Comparison of ENCODE assay signal across 8 cellular contexts in genomic region chr3:10319804-10320203, GRCh38. TPM values are rescaled to one million over a fixed set of nuclear protein-coding genes. Genes with fewer than 3 reads are reported as not detected.
DNase-seq lines count a peak whose midpoint lies in the region; ATAC-seq, FAIRE-seq and TF ChIP-seq lines count a peak whose summit lies in the region.

No MANE protein-coding gene starts in this region.

- H3K4me1 Mint-ChIP-seq in IgD-negative memory B cell (peaks cover 11 to 18% (median 16%) of the 10 kb centered on the region in 3 donors), chondrocyte (ENCODE audit: low read depth) (peaks cover 22% of the 10 kb centered on the region)

- H3K9ac ChIP-seq in muscle layer of colon (ENCODE audit: low read length), result peak overlapping the region; percentile 92

- peak overlapping the region; percentile 96 for H3K4me2 ChIP-seq in A549

- peaks cover 5% of the 10 kb centered on the region; the same call in 2 of the 3 replicates for H3K4me1 ChIP-seq in A549
- peaks cover 17% of the 10 kb centered on the region for H3K4me1 ChIP-seq in muscle layer of colon (ENCODE audit: insufficient read depth, low read length)

- TF ChIP-seq CTCF in A549 (IDR thresholded peaks at IDR 0.05) (no peak), chondrocyte (IDR thresholded peaks at IDR 0.05) (no peak)

- H3K9me3 ChIP-seq in A549 (no peaks in the 10 kb centered on the region), muscle layer of colon (ENCODE audit: low read length) (no peaks in the 10 kb centered on the region)

- DNase-seq in A549 (ENCODE audit: low read depth in 1 of 2, low spot score in 1 of 2), result no peak
- no peak for DNase-seq in chondrocyte (ENCODE audit: low spot score)
- no peak for DNase-seq in HK-2 (ENCODE audit: unreplicated experiment)
- DNase-seq in COLO668 (lab: John Stamatoyannopoulos, UW; ENCODE audit: unreplicated experiment), result no peak
- no peak for DNase-seq in inferior parietal cortex (ENCODE audit: extremely low spot score)

- 14% methylated on average over 1 of the region's 3 CpGs for WGBS in A549 (ENCODE audit: missing lambda C conversion rate)

- FAIRE-seq in A549 (lab: Jason Lieb, UNC), result no peak

- H3K4me3 Mint-ChIP-seq in IgD-negative memory B cell (peak overlapping the region; percentile 91 to 96 (median 95)), chondrocyte (ENCODE audit: unreplicated experiment) (peak overlapping the region; percentile 86)

- no peak for TF ChIP-seq POLR2A in A549 (IDR thresholded peaks at IDR 0.05; ENCODE audit: low read length)

- H3K27me3 Mint-ChIP-seq in IgD-negative memory B cell, result no peaks in the 10 kb centered on the region
- H3K27me3 Mint-ChIP-seq in chondrocyte (ENCODE audit: low read depth), result peaks cover 5% of the 10 kb centered on the region

- peak overlapping the region; percentile 78 for H3K4me3 ChIP-seq in A549
- peak overlapping the region; percentile 73 to 100 for H3K4me3 ChIP-seq in muscle layer of colon (ENCODE audit: low read depth in 1 of 2, low read length in 2 of 2)

- no peak for TF ChIP-seq EP300 in A549 (IDR thresholded peaks at IDR 0.05)

- H3K27me3 ChIP-seq in muscle layer of colon (ENCODE audit: control insufficient read depth in 1 of 2, insufficient read depth in 2 of 2, low read length in 2 of 2), result no peaks in the 10 kb centered on the region

- H3K27ac Mint-ChIP-seq in IgD-negative memory B cell, result peak overlapping the region; percentile 82 to 96 (median 90)
- H3K27ac Mint-ChIP-seq in chondrocyte (ENCODE audit: unreplicated experiment), result peak overlapping the region; percentile 99

- H3K27ac ChIP-seq in A549, result peak overlapping the region; percentile 94 to 97; a peak in 5 of 6 replicates
- no peak overlapping the region for H3K27ac ChIP-seq in muscle layer of colon (ENCODE audit: low read depth, low read length)

- H3K36me3 Mint-ChIP-seq in IgD-negative memory B cell, result no peaks in the 10 kb centered on the region
- peaks cover 9% of the 10 kb centered on the region for H3K36me3 Mint-ChIP-seq in chondrocyte (ENCODE audit: low read depth)

- TF ChIP-seq RAD21 in A549 (conservative IDR thresholded peaks at IDR 0.05 in 1 of 2, IDR thresholded peaks at IDR 0.05 in 1 of 2), result no peak

- POLR2A ChIA-PET in A549 (lab: Yijun Ruan, JAX), result no interaction called here

- CTCF ChIA-PET in A549 (lab: Yijun Ruan, JAX), result interaction anchor here (1.7 to 2.6 kb wide), 2 partner anchors 24 to 419 kb away, joined by 7 to 13 read pairs; no protein-coding TSS in a partner anchor

- ATAC-seq in A549 (no peak), GM18907 (IDR thresholded peaks at IDR 0.05; ENCODE audit: unreplicated experiment) (no peak)

- H3K9me3 Mint-ChIP-seq in IgD-negative memory B cell (no peaks in the 10 kb centered on the region), chondrocyte (ENCODE audit: low read depth) (no peaks in the 10 kb centered on the region)

- H3K36me3 ChIP-seq in muscle layer of colon (ENCODE audit: insufficient read depth, low read length), result peaks cover 34% of the 10 kb centered on the region

TF ChIP-seq in A549, 52 proteins besides CTCF, POLR2A, EP300 and RAD21:
- TF ChIP-seq HDAC2 (IDR thresholded peaks at IDR 0.05) (no peak), RNF2 (IDR thresholded peaks at IDR 0.05; ENCODE audit: borderline replicate concordance, low read depth) (no peak), SREBF2 (IDR thresholded peaks at IDR 0.05) (no peak), USF2 (IDR thresholded peaks at IDR 0.05) (no peak), NPAS2 (CRISPR knock-in tag; IDR thresholded peaks at IDR 0.05; ENCODE audit: borderline replicate concordance) (no peak), FOSB (CRISPR knock-in tag; IDR thresholded peaks at IDR 0.05) (no peak), RCOR1 (IDR thresholded peaks at IDR 0.05; ENCODE audit: low read depth, low read length) (no peak)
TF ChIP-seq in A549: peak in this region for 0.

RNA-seq across cellular contexts. Expression of gene SEC13, which starts 1.1 kb away (rescaled TPM):
- polyA plus RNA-seq in A549 (2011; rRNA removed) (107 and 121 TPM in 2 replicates), A549 (2017; fragmentation: RNase III; extraction: RNeasy Plus Mini Kit Qiagen cat#74134 plus additional on column Dnase treatment) (176 to 188 TPM (median 181 TPM) in 3 replicates), IgD-negative memory B cell (111 TPM)
- polyA plus RNA-seq in A549 (2012; cell fraction: cytosol; rRNA removed), result 221 and 230 TPM in 2 replicates
- 206 and 249 TPM in 2 replicates for polyA plus RNA-seq in A549 (2012; cell fraction: nucleus; rRNA removed)
- polyA minus RNA-seq in A549 (2011; rRNA and poly(A)+ RNA removed), result 272 and 300 TPM in 2 replicates
- total RNA-seq in chondrocyte, result 197 to 243 TPM (median 198 TPM) in 3 replicates

RNA-seq across cellular contexts. Expression of gene GHRL, which starts 27.1 kb away (rescaled TPM):
- polyA plus RNA-seq in A549 (2011; rRNA removed) (not detected in 2 replicates), A549 (2017; fragmentation: RNase III; extraction: RNeasy Plus Mini Kit Qiagen cat#74134 plus additional on column Dnase treatment) (0.31 TPM in 1 of 3 replicates, not detected in the others), IgD-negative memory B cell (1.5 TPM)
- polyA plus RNA-seq in A549 (2012; cell fraction: cytosol; rRNA removed), result 0.05 TPM in 1 of 2 replicates, not detected in the other
- 0.59 and 1.0 TPM in 2 replicates for polyA plus RNA-seq in A549 (2012; cell fraction: nucleus; rRNA removed)
- polyA minus RNA-seq in A549 (2011; rRNA and poly(A)+ RNA removed), result 0.49 TPM in 1 of 2 replicates, not detected in the other
- total RNA-seq in chondrocyte, result not detected in 3 replicates
